In genomic region chr1:204241914-204242313, GRCh38 we compare ENCODE assay signal across 10 cellular contexts. TPM values are rescaled to one million over a fixed set of nuclear protein-coding genes. Genes with fewer than 3 reads are reported as not detected.
"Had no signal": no experiment of that assay in that cellular context is flagged by ENCODE, and none has a peak within 500 bp of the region (broad histone marks: within the 10 kb centered on the region; RNA-seq: fewer than 3 reads in every experiment).

No MANE protein-coding gene starts in this region.

- H3K4me1 Mint-ChIP-seq: IgD-negative memory B cell had no signal

- DNase-seq: IMR-90, KBM-7, KG1 had no signal

- H3K4me3 Mint-ChIP-seq: IgD-negative memory B cell had no signal

- H3K27ac Mint-ChIP-seq: IgD-negative memory B cell had no signal

- ATAC-seq: HepG2, K562 had no signal

- FAIRE-seq: HepG2, HTR-8/SVneo, K562 had no signal

- H3K9me3 Mint-ChIP-seq: IgD-negative memory B cell had no signal

- H3K27ac ChIP-seq: HL-60, KMS-11 had no signal

- H3K4me3 ChIP-seq: K562 had no signal

- H3K4me2 ChIP-seq: KMS-11 had no signal

- H3K36me3 Mint-ChIP-seq: IgD-negative memory B cell had no signal

- H3K9ac ChIP-seq: KMS-11 had no signal

RNA-seq across cellular contexts. Expression of gene GOLT1A, which starts 28.1 kb away (rescaled TPM):
- total RNA-seq: HT1080, IMR-90, K562 had no signal
- polyA plus RNA-seq: IgD-negative memory B cell, K562 had no signal

RNA-seq across cellular contexts. Expression of gene KISS1, which starts 45.6 kb away (rescaled TPM):
- total RNA-seq: HT1080, K562 had no signal
- polyA plus RNA-seq: IgD-negative memory B cell had no signal
